ENCODE assay signal across 24 cellular contexts in genomic region chr2:3023531-3023930, GRCh38.
"Had no signal": no experiment of that assay in that cellular context is flagged by ENCODE, and none has a peak within 500 bp of the region (broad histone marks: within the 10 kb centered on the region; RNA-seq: fewer than 3 reads in every experiment).

No MANE protein-coding gene starts in this region.

- H3K36me3 ChIP-seq: heart right ventricle, left ventricle myocardium inferior, pancreas, prostate gland, tibial nerve, uterus had no signal

- H3K27me3 ChIP-seq: heart right ventricle, hepatocyte, pancreas, tibial nerve, uterus had no signal

- H3K4me1 Mint-ChIP-seq: memory B cell; stimulated activated naive B cell treated with anti-CD40 and anti-IgM and Interleukin-4, amounts not matched to agents 10 μg/mL and 1 μg/mL and 100 μg/mL, for 72 hours had no signal

- H3K27ac Mint-ChIP-seq: memory B cell; natural killer cell treated with Interleukin-12 subunit alpha and Interleukin-12 subunit beta and Interleukin-15 and Interleukin-18, amount 100 ng/mL, for 72 hours; stimulated activated naive B cell treated with anti-CD40 and anti-IgM and Interleukin-4, amounts not matched to agents 10 μg/mL and 1 μg/mL and 100 μg/mL, for 72 hours; stimulated activated naive CD8-positive, alpha-beta T cell treated with anti-CD3 and anti-CD28 coated beads, Interleukin-15, Interleukin-2, amounts not matched to agents 100 ng/mL and 50 ng/mL, for 24 hours; type B pancreatic cell had no signal

- H3K36me3 Mint-ChIP-seq: memory B cell; natural killer cell treated with Interleukin-12 subunit alpha and Interleukin-12 subunit beta and Interleukin-15 and Interleukin-18, amount 100 ng/mL, for 72 hours; stimulated activated naive B cell treated with anti-CD40 and anti-IgM and Interleukin-4, amounts not matched to agents 10 μg/mL and 1 μg/mL and 100 μg/mL, for 72 hours; type B pancreatic cell had no signal

- H3K9me3 ChIP-seq: mucosa of descending colon, pancreas, prostate gland had no signal

- DNase-seq: heart right ventricle; islet precursor cell; left ventricle myocardium inferior; midbrain; mucosa of descending colon; pancreas; retina; right cardiac atrium; stimulated activated CD4-positive, alpha-beta T cell treated with anti-CD3 and anti-CD28 coated beads, Interleukin-12 subunit alpha, Interleukin-12 subunit beta, amount 100 ng/mL, for 4 hours; stimulated activated CD4-positive, alpha-beta T cell treated with anti-CD3 and anti-CD28 coated beads, Interleukin-15, amount 100 ng/mL, for 24 hours; stimulated activated CD4-positive, alpha-beta T cell treated with anti-CD3 and anti-CD28 coated beads, Interleukin-2, amount 100 ng/mL, for 24 hours; stimulated activated CD4-positive, alpha-beta T cell treated with anti-CD3 and anti-CD28 coated beads, Interleukin-4, amount 100 ng/mL, for 1 hour; stimulated activated naive B cell treated with anti-CD40 and anti-IgM and Interleukin-4, amounts not matched to agents 10 μg/mL and 1 μg/mL and 100 μg/mL, for 72 hours; substantia nigra; uterus had no signal

- H3K4me3 ChIP-seq: heart right ventricle, hepatocyte, left ventricle myocardium inferior, mucosa of descending colon, pancreas, prostate gland, skin epidermis, tibial nerve, uterus had no signal

- H3K27ac ChIP-seq: heart right ventricle, hepatocyte, left ventricle myocardium inferior, pancreas, prostate gland, skin epidermis, tibial nerve, uterus had no signal

- H3K4me1 ChIP-seq: heart right ventricle, left ventricle myocardium inferior, pancreas, prostate gland, tibial nerve, uterus had no signal

- H3K4me3 Mint-ChIP-seq: memory B cell; natural killer cell treated with Interleukin-12 subunit alpha and Interleukin-12 subunit beta and Interleukin-15 and Interleukin-18, amount 100 ng/mL, for 72 hours; stimulated activated naive B cell treated with anti-CD40 and anti-IgM and Interleukin-4, amounts not matched to agents 10 μg/mL and 1 μg/mL and 100 μg/mL, for 72 hours; stimulated activated naive CD8-positive, alpha-beta T cell treated with anti-CD3 and anti-CD28 coated beads, Interleukin-15, Interleukin-2, amounts not matched to agents 100 ng/mL and 50 ng/mL, for 24 hours; type B pancreatic cell had no signal

- H3K9me3 Mint-ChIP-seq: stimulated activated naive CD8-positive, alpha-beta T cell treated with anti-CD3 and anti-CD28 coated beads, Interleukin-15, Interleukin-2, amounts not matched to agents 100 ng/mL and 50 ng/mL, for 24 hours had no signal

- ATAC-seq: heart right ventricle; mucosa of descending colon; pancreas; right cardiac atrium; sciatic nerve; stimulated activated naive B cell treated with anti-CD40 and anti-IgM and Interleukin-4, amounts not matched to agents 10 μg/mL and 1 μg/mL and 100 μg/mL, for 72 hours had no signal
